ENCODE assay signal across 1 cellular context in genomic region chr9:108434036-108434435, GRCh38.
TF ChIP-seq lines count a peak whose summit lies in the region.

No MANE protein-coding gene starts in this region.

TF ChIP-seq in HCT116, 20 proteins besides CTCF, POLR2A, EP300 and RAD21 (continued from another document):
- TF ChIP-seq ELF1 (IDR thresholded peaks at IDR 0.05; ENCODE audit: borderline replicate concordance, low read depth) (no peak), TCF7L2 (IDR thresholded peaks at IDR 0.05; ENCODE audit: borderline replicate concordance, extremely low read depth, insufficient read depth, insufficient read length) (no peak), SRF (IDR thresholded peaks at IDR 0.05; ENCODE audit: low read depth) (no peak)
